17 cellular contexts compared by ENCODE assay signal in genomic region chr1:67653304-67653703, GRCh38.
"Had no signal": no experiment of that assay in that cellular context is flagged by ENCODE, and none has a peak within 500 bp of the region (broad histone marks: within the 10 kb centered on the region; RNA-seq: fewer than 3 reads in every experiment).

No MANE protein-coding gene starts in this region.

- H3K27ac ChIP-seq: ascending aorta, dorsolateral prefrontal cortex, gastroesophageal sphincter, neutrophil, right atrium auricular region had no signal

- H3K4me3 ChIP-seq: ascending aorta, dorsolateral prefrontal cortex, gastroesophageal sphincter, lung, mucosa of descending colon, right atrium auricular region had no signal

- H3K36me3 Mint-ChIP-seq: activated naive CD4-positive, alpha-beta T cell treated with anti-CD3 and anti-CD28 coated beads, Interleukin-2, amount 10 ng/mL, durations not matched to agents 7 days and 5 days; naive thymus-derived CD8-positive, alpha-beta T cell; type B pancreatic cell had no signal

- H3K4me1 Mint-ChIP-seq: activated naive CD4-positive, alpha-beta T cell treated with anti-CD3 and anti-CD28 coated beads, Interleukin-2, amount 10 ng/mL, durations not matched to agents 7 days and 5 days had no signal

- H3K27ac Mint-ChIP-seq: activated naive CD4-positive, alpha-beta T cell treated with anti-CD3 and anti-CD28 coated beads, Interleukin-2, amount 10 ng/mL, durations not matched to agents 7 days and 5 days; activated T-helper 2 cell treated with anti-CD3 and anti-CD28 coated beads, Interferon-gamma antibody, Interleukin-2, Interleukin-4, amounts not matched to agents 10 μg/mL and 5 μg/mL and 100 μg/mL, durations not matched to agents 14 hours and 24 hours and 36 hours; endodermal cell; type B pancreatic cell had no signal

- H3K9me3 ChIP-seq: ascending aorta, gastroesophageal sphincter, mucosa of descending colon, neutrophil, right atrium auricular region had no signal

- H3K4me1 ChIP-seq: ascending aorta, gastroesophageal sphincter, right atrium auricular region had no signal

- ATAC-seq: left colon; naive thymus-derived CD8-positive, alpha-beta T cell had no signal

- H3K9me3 Mint-ChIP-seq: activated naive CD4-positive, alpha-beta T cell treated with anti-CD3 and anti-CD28 coated beads, Interleukin-2, amount 10 ng/mL, durations not matched to agents 7 days and 5 days; activated T-helper 2 cell treated with anti-CD3 and anti-CD28 coated beads, Interferon-gamma antibody, Interleukin-2, Interleukin-4, amounts not matched to agents 10 μg/mL and 5 μg/mL and 100 μg/mL, durations not matched to agents 14 hours and 24 hours and 36 hours; endodermal cell; type B pancreatic cell had no signal

- H3K36me3 ChIP-seq: ascending aorta, gastroesophageal sphincter, neutrophil, right atrium auricular region had no signal

- H3K27me3 ChIP-seq: ascending aorta, dorsolateral prefrontal cortex, gastroesophageal sphincter, neutrophil, right atrium auricular region had no signal

- DNase-seq: activated naive CD4-positive, alpha-beta T cell treated with anti-CD3 and anti-CD28 coated beads, Interleukin-2, amount 10 ng/mL, durations not matched to agents 7 days and 5 days; dorsolateral prefrontal cortex; endodermal cell; left colon; mucosa of descending colon; naive thymus-derived CD8-positive, alpha-beta T cell; small intestine; stimulated activated CD4-positive, alpha-beta T cell treated with anti-CD3 and anti-CD28 coated beads, Interleukin-4, amount 100 ng/mL, for 24 hours; stimulated activated naive CD4-positive, alpha-beta T cell treated with Interleukin-2 at 50 U/mL for 16 hours; SW 1271 had no signal

- H3K4me3 Mint-ChIP-seq: activated naive CD4-positive, alpha-beta T cell treated with anti-CD3 and anti-CD28 coated beads, Interleukin-2, amount 10 ng/mL, durations not matched to agents 7 days and 5 days; endodermal cell; naive thymus-derived CD8-positive, alpha-beta T cell; type B pancreatic cell had no signal

- H3K27me3 Mint-ChIP-seq: type B pancreatic cell had no signal
